In genomic region chr16:79613009-79613408, GRCh38 we compare ENCODE assay signal across 25 cellular contexts. TPM values are rescaled to one million over a fixed set of nuclear protein-coding genes. Genes with fewer than 3 reads are reported as not detected.
DNase-seq lines count a peak whose midpoint lies in the region; ATAC-seq and TF ChIP-seq lines count a peak whose summit lies in the region.
"Had no signal": no experiment of that assay in that cellular context is flagged by ENCODE, and none has a peak within 500 bp of the region (broad histone marks: within the 10 kb centered on the region; RNA-seq: fewer than 3 reads in every experiment).

No MANE protein-coding gene starts in this region.

- no peak for TF ChIP-seq POLR2A in thyroid gland (IDR thresholded peaks at IDR 0.05)

- WGBS in mammary epithelial cell (ENCODE audit: low coverage, missing lambda C conversion rate), result 42% methylated on average over 4 of the region's 4 CpGs
- WGBS in thyroid gland, 2 donors, result 88 to 94% methylated on average over 4 of the region's 4 CpGs

- H3K4me1 ChIP-seq in mammary epithelial cell (ENCODE audit: insufficient read depth, low read length) (peaks cover 40% of the 10 kb centered on the region), thyroid gland (no peaks in the 10 kb centered on the region)
- H3K4me1 ChIP-seq: BE2C, upper lobe of left lung had no signal

- H2AFZ ChIP-seq in mammary epithelial cell (ENCODE audit: low read depth, low read length), result peak overlapping the region; percentile 13

- H3K27ac ChIP-seq in mammary epithelial cell (ENCODE audit: insufficient read depth, low read depth, low read length) (peak overlapping the region; percentile 37), thyroid gland (no peak overlapping the region)
- H3K27ac ChIP-seq: 22Rv1, brain microvascular endothelial cell, upper lobe of left lung had no signal

- H3K9me3 ChIP-seq in mammary epithelial cell (replicated peaks; ENCODE audit: insufficient read depth, low read length), result no peaks in the 10 kb centered on the region
- H3K9me3 ChIP-seq in thyroid gland, result no peaks in the 10 kb centered on the region
- H3K9me3 ChIP-seq: BE2C, upper lobe of left lung had no signal

- in situ Hi-C loops in mammary epithelial cell (cut with MboI; ENCODE audit: low sequenced_read_pairs in 2 of 2), result loop anchor here in 1 of 2 donors (25.0 kb wide), 2 partner anchors 149 to 1501 kb away; no protein-coding TSS in a partner anchor

- BruUV-seq in mammary epithelial cell (replicated peaks; lab: Mats Ljungman, UMichigan), result no TSS peak

- no peak for TF ChIP-seq CTCF in mammary epithelial cell (conservative IDR thresholded peaks at IDR 0.05 in 1 of 2, IDR thresholded peaks at IDR 0.05 in 1 of 2; ENCODE audit: extremely low read depth in 1 of 2, insufficient read depth in 1 of 2, low read depth in 1 of 2, low read length in 2 of 2)
- no peak for TF ChIP-seq CTCF in thyroid gland (IDR thresholded peaks at IDR 0.05)

- no peak overlapping the region for H3K9ac ChIP-seq in mammary epithelial cell (ENCODE audit: insufficient read depth, low read length)

- dilution Hi-C loops in mammary epithelial cell (cut with HindIII; ENCODE audit: low sequenced_read_pairs), result no loop called here

- H3K27me3 ChIP-seq in mammary epithelial cell (ENCODE audit: insufficient read depth, low read length) (no peaks in the 10 kb centered on the region), thyroid gland (no peaks in the 10 kb centered on the region)
- H3K27me3 ChIP-seq: BE2C, brain microvascular endothelial cell, upper lobe of left lung had no signal

- intact Hi-C loops in mammary epithelial cell (cut with micrococcal nuclease) (no loop called here), thyroid gland (cut with DNase I) (no loop called here)

- H3K4me2 ChIP-seq in mammary epithelial cell (ENCODE audit: insufficient read depth, low read depth, low read length), result no peak overlapping the region

- no peaks in the 10 kb centered on the region for H3K36me3 ChIP-seq in mammary epithelial cell (ENCODE audit: insufficient read depth, low read length)
- no peaks in the 10 kb centered on the region for H3K36me3 ChIP-seq in thyroid gland
- H3K36me3 ChIP-seq: BE2C, brain microvascular endothelial cell, upper lobe of left lung had no signal

- DNase-seq in activated CD4-positive, CD25-positive, alpha-beta regulatory T cell treated with anti-CD3 and anti-CD28 coated beads, Interleukin-2, amount 50 U/mL, for 72 hours, result no peak
- DNase-seq in HT1080 (ENCODE audit: low read depth) (peak; percentile 32), mammary epithelial cell (peak; percentile 65), kidney tubule cell (ENCODE audit: low spot score) (peak; percentile 67), T-helper 1 cell (no peak), thyroid gland (no peak), EL (no peak)
- DNase-seq: activated CD4-positive, alpha-beta T cell treated with anti-CD3 and anti-CD28 coated beads, Interleukin-2, amount 50 U/mL, for 4 hours; BE2C; brain microvascular endothelial cell; DND-41; HCEC 1CT; KG1; midbrain; NCI-H1048; NCI-H1930; NCI-H2227 treated with DMSO at 0.1 percent for 48 hours; NCI-H774; stimulated activated naive B cell treated with anti-CD40 and anti-IgM and Interleukin-4, amounts not matched to agents 10 μg/mL and 1 μg/mL and 100 μg/mL, for 72 hours; T-helper 17 cell; upper lobe of left lung had no signal

- H3K79me2 ChIP-seq in mammary epithelial cell (ENCODE audit: insufficient read depth, low read length), result no peaks in the 10 kb centered on the region

- peak; percentile 63 to 78 for ATAC-seq in activated CD4-positive, CD25-positive, alpha-beta regulatory T cell treated with anti-CD3 and anti-CD28 coated beads, Interleukin-2, amount 50 U/mL, for 24 hours
- ATAC-seq: left lobe of liver; stimulated activated naive B cell treated with anti-CD40 and anti-IgM and Interleukin-4, amounts not matched to agents 10 μg/mL and 1 μg/mL and 100 μg/mL, for 72 hours; T-helper 17 cell had no signal

- CTCF ChIA-PET in mammary epithelial cell (lab: Charles Lee; ENCODE audit: low non-redundant PET), result no interaction called here

- H4K20me1 ChIP-seq in mammary epithelial cell (ENCODE audit: insufficient read depth, low read length), result no peaks in the 10 kb centered on the region

- H3K4me3 ChIP-seq in mammary epithelial cell (replicated peaks in 1 of 3; ENCODE audit: insufficient read depth in 1 of 3, low read depth in 2 of 3, low read length in 3 of 3) (no peak overlapping the region), thyroid gland (replicated peaks in 1 of 3) (no peak overlapping the region)
- H3K4me3 ChIP-seq: upper lobe of left lung had no signal

RNA-seq across cellular contexts. Expression of gene MAF, which starts 12.5 kb away (rescaled TPM):
- not detected in 2 replicates for total RNA-seq in HT1080 (2014; rRNA removed; shearing (Covaris generic))
- polyA plus RNA-seq in HT1080 (2015; cell fraction: cytosol; rRNA removed), result 0.12 and 0.18 TPM in 2 replicates
- polyA plus RNA-seq in HT1080 (2015; cell fraction: nucleus; rRNA removed), result 0.23 and 0.42 TPM in 2 replicates
- total RNA-seq in mammary epithelial cell (10 to 100 TPM; 10.3 to 27.0 TPM), thyroid gland (100 to 1,000 TPM in 1 of 4 donors, 10 to 100 TPM in 3; 59.7 to 158 (median 67.1) TPM)
- 3.2 TPM for polyA plus RNA-seq in mammary epithelial cell
- polyA minus RNA-seq in mammary epithelial cell, result 3.1 TPM
- total RNA-seq: HT-29 had no signal

Comparison
In these comparisons a context has a peak if more than half of its experiments do, and no peak if none do; other contexts are left out.
1. DNase-seq: peak in HT1080 (single experiment), mammary epithelial cell (single experiment) and kidney tubule cell (single experiment); none in activated CD4-positive, CD25-positive, alpha-beta regulatory T cell treated with anti-CD3 and anti-CD28 coated beads, Interleukin-2, amount 50 U/mL, for 72 hours (single experiment), T-helper 1 cell (0 of 5), thyroid gland (0 of 2) and EL (single experiment).
2. RNA of gene MAF, which starts 12.5 kb away (total RNA-seq): 59.7 to 158 TPM in thyroid gland and 10.3 to 27.0 TPM in mammary epithelial cell; not detected in HT1080; every median in the first group is over 10 times any median in the second.